18 cellular contexts compared by ENCODE assay signal in the genomic region with DNA sequence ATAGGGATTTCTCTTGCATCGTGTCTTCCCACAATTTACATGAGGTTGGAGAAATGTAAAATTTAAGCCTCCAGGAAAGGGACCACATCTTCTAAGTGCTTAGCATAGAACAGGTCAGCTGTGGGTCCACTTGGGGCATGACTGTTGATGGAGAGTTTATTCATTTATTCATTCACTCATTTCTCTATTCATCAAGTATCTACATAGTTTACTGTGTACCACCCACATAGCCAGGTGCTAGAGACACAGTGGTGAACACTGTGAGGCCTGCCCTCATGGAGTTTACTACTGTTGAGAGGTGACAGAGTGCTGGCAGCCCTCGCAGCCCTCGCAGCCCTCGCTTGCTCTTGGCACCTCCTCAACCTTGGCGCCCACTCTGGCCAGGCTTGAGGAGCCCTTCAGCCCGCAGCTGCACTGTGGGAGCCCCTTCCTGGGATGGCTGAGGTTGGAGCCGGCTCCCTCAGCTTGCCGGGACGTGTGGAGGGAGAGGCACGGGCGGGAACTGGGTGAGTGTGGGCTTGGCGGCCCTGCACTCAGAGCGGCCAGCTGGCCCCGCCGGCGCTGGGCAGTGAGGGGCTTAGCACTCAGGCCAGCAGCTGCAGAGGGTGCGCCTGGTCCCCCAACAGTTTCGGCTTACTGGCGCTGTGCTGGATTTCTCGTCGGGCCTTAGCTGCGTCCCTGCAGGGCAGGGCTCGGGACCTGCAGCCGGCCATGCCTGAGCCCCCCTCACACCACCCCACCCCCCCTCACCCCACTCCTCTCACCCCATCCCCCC. TPM values are rescaled to one million over a fixed set of nuclear protein-coding genes. Genes with fewer than 3 reads are reported as not detected.
"Had no signal": no experiment of that assay in that cellular context is flagged by ENCODE, and none has a peak within 500 bp of the region (broad histone marks: within the 10 kb centered on the region; RNA-seq: fewer than 3 reads in every experiment).

No MANE protein-coding gene starts in this region.

- H3K4me3 ChIP-seq: ascending aorta, esophagus squamous epithelium, thyroid gland had no signal

- H3K36me3 ChIP-seq: ascending aorta, esophagus squamous epithelium, thyroid gland had no signal

- DNase-seq: activated B cell treated with CpG ODN at 0.5 μM for 24 hours; activated CD4-positive, alpha-beta memory T cell treated with anti-CD3 and anti-CD28 coated beads, Interleukin-2, amount 10 ng/mL, durations not matched to agents 7 days and 5 days; activated CD4-positive, alpha-beta T cell treated with anti-CD3 and anti-CD28 coated beads for 48 hours; activated effector memory CD4-positive, alpha-beta T cell treated with Interleukin-2 at 50 U/mL for 16 hours; activated naive CD4-positive, alpha-beta T cell treated with anti-CD3 and anti-CD28 coated beads, Interleukin-2, amount 10 ng/mL, durations not matched to agents 7 days and 5 days; activated T-cell treated with anti-CD3 and anti-CD28 coated beads, Interleukin-2, amount 50 U/mL, for 48 hours; effector memory CD4-positive, alpha-beta T cell; esophagus squamous epithelium; left colon; nephron progenitor cell; SW 1271; thyroid gland had no signal

- H3K9me3 ChIP-seq: ascending aorta, esophagus squamous epithelium, thyroid gland had no signal

- H3K27ac ChIP-seq: ascending aorta, esophagus squamous epithelium, thyroid gland had no signal

- H3K9me3 Mint-ChIP-seq: activated B cell treated with CpG ODN at 0.5 μM for 24 hours; activated CD4-positive, alpha-beta memory T cell treated with anti-CD3 and anti-CD28 coated beads, Interleukin-2, amount 10 ng/mL, durations not matched to agents 7 days and 5 days; activated naive CD4-positive, alpha-beta T cell treated with anti-CD3 and anti-CD28 coated beads, Interleukin-2, amount 10 ng/mL, durations not matched to agents 7 days and 5 days; T-helper 2 cell treated with Interferon-gamma antibody and Interleukin-4, amounts not matched to agents 5 μg/mL and 100 μg/mL, for 36 hours had no signal

- H3K36me3 Mint-ChIP-seq: activated naive CD4-positive, alpha-beta T cell treated with anti-CD3 and anti-CD28 coated beads, Interleukin-2, amount 10 ng/mL, durations not matched to agents 7 days and 5 days had no signal

- H3K4me3 Mint-ChIP-seq: activated B cell treated with CpG ODN at 0.5 μM for 24 hours; activated CD4-positive, alpha-beta memory T cell treated with anti-CD3 and anti-CD28 coated beads, Interleukin-2, amount 10 ng/mL, durations not matched to agents 7 days and 5 days; activated naive CD4-positive, alpha-beta T cell treated with anti-CD3 and anti-CD28 coated beads, Interleukin-2, amount 10 ng/mL, durations not matched to agents 7 days and 5 days; T-helper 2 cell treated with Interferon-gamma antibody and Interleukin-4, amounts not matched to agents 5 μg/mL and 100 μg/mL, for 36 hours had no signal

- ATAC-seq: left colon had no signal

- H3K27ac Mint-ChIP-seq: activated B cell treated with CpG ODN at 0.5 μM for 24 hours; activated CD4-positive, alpha-beta memory T cell treated with anti-CD3 and anti-CD28 coated beads, Interleukin-2, amount 10 ng/mL, durations not matched to agents 7 days and 5 days; activated naive CD4-positive, alpha-beta T cell treated with anti-CD3 and anti-CD28 coated beads, Interleukin-2, amount 10 ng/mL, durations not matched to agents 7 days and 5 days; nephron progenitor cell; progenitor cell of endocrine pancreas; T-helper 2 cell treated with Interferon-gamma antibody and Interleukin-4, amounts not matched to agents 5 μg/mL and 100 μg/mL, for 36 hours had no signal

RNA-seq across cellular contexts. Expression of gene JPH4, which starts 1.7 kb away (rescaled TPM):
- total RNA-seq: activated CD4-positive, alpha-beta memory T cell treated with anti-CD3 and anti-CD28 coated beads, Interleukin-2, amount 10 ng/mL, durations not matched to agents 7 days and 5 days; lung microvascular endothelial cell; myocyte; progenitor cell of endocrine pancreas had no signal

RNA-seq across cellular contexts. Expression of gene ZFHX2, which starts 28.8 kb away (rescaled TPM):
- total RNA-seq: skeletal muscle tissue had no signal

RNA-seq across cellular contexts. Expression of gene DHRS2, which starts 55.8 kb away (rescaled TPM):
- total RNA-seq: activated B cell treated with CpG ODN at 0.5 μM for 24 hours, ascending aorta, skeletal muscle tissue, thyroid gland had no signal
